9 cellular contexts compared by ENCODE assay signal in the genomic region with DNA sequence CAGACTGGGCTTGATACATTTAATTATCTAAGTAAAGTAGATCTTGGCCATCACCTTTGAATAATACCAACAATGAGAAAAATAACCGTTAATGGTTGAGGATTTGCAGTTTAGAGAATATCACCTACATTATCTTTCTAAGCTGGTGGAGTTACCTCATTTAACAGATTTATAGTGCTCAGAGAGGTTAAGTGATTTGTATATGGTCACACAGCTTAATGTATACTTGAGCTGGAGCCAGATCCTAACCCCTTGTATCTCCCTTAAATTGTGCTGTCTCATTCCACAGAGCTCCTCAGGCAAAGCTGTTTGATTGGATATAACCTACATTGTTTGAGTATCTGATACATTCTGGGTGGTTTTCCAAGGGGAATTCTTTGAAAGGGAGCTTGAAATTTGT. TPM values are rescaled to one million over a fixed set of nuclear protein-coding genes. Genes with fewer than 3 reads are reported as not detected.
"Had no signal": no experiment of that assay in that cellular context is flagged by ENCODE, and none has a peak within 500 bp of the region (broad histone marks: within the 10 kb centered on the region; RNA-seq: fewer than 3 reads in every experiment).

No MANE protein-coding gene starts in this region.

- H3K9ac ChIP-seq: GM23248, KMS-11 had no signal

- H3K4me2 ChIP-seq: KMS-11 had no signal

- H2AFZ ChIP-seq: GM23248 had no signal

- H3K4me3 Mint-ChIP-seq: H9 had no signal

- H3K27ac ChIP-seq: GM23248, KMS-11 had no signal

- H3K27ac Mint-ChIP-seq: H9 had no signal

- DNase-seq: GM23248, GOT3, H9, HCEC 1CT, KBM-7 had no signal

- H3K9me3 Mint-ChIP-seq: H9 had no signal

- FAIRE-seq: H54, HTR-8/SVneo had no signal

- H3K4me3 ChIP-seq: GM23248 had no signal

RNA-seq across cellular contexts. Expression of gene INSYN2B, which starts 57.8 kb away (rescaled TPM):
- total RNA-seq: H9, HT-29 had no signal
